Comparison of ENCODE assay signal across 26 cellular contexts in genomic region chr2:211328126-211328525, GRCh38.
"Had no signal": no experiment of that assay in that cellular context is flagged by ENCODE, and none has a peak within 500 bp of the region (broad histone marks: within the 10 kb centered on the region; RNA-seq: fewer than 3 reads in every experiment).

No MANE protein-coding gene starts in this region.

- H3K36me3 ChIP-seq: left lung, ovary, stomach, thyroid gland, transverse colon, upper lobe of left lung, vagina had no signal

- H3K27ac ChIP-seq: left lung, ovary, skin epidermis, stomach, testis, thyroid gland, transverse colon, upper lobe of left lung, vagina had no signal

- H3K36me3 Mint-ChIP-seq: naive thymus-derived CD4-positive, alpha-beta T cell; natural killer cell treated with Interleukin-12 subunit alpha and Interleukin-12 subunit beta and Interleukin-15 and Interleukin-18, amount 100 ng/mL, for 72 hours; stimulated activated naive B cell treated with anti-CD40 and anti-IgM and Interleukin-4, amounts not matched to agents 10 μg/mL and 1 μg/mL and 100 μg/mL, for 72 hours had no signal

- ATAC-seq: left colon; left lung; mucosa of descending colon; naive thymus-derived CD4-positive, alpha-beta T cell; natural killer cell treated with Interleukin-12 subunit alpha and Interleukin-12 subunit beta and Interleukin-15 and Interleukin-18, amount 100 ng/mL, for 72 hours; right cardiac atrium; sciatic nerve; stimulated activated naive B cell treated with anti-CD40 and anti-IgM and Interleukin-4, amounts not matched to agents 10 μg/mL and 1 μg/mL and 100 μg/mL, for 72 hours; stimulated activated naive CD8-positive, alpha-beta T cell treated with anti-CD3 and anti-CD28 coated beads, Interleukin-15, Interleukin-2, amounts not matched to agents 100 U/mL and 50 U/mL, for 24 hours had no signal

- H3K4me3 ChIP-seq: left lung, lung, mucosa of descending colon, ovary, skin epidermis, stomach, testis, thyroid gland, transverse colon, upper lobe of left lung, vagina had no signal

- H3K4me1 Mint-ChIP-seq: naive thymus-derived CD4-positive, alpha-beta T cell; stimulated activated naive B cell treated with anti-CD40 and anti-IgM and Interleukin-4, amounts not matched to agents 10 μg/mL and 1 μg/mL and 100 μg/mL, for 72 hours had no signal

- H3K4me3 Mint-ChIP-seq: naive thymus-derived CD4-positive, alpha-beta T cell; natural killer cell treated with Interleukin-12 subunit alpha and Interleukin-12 subunit beta and Interleukin-15 and Interleukin-18, amount 100 ng/mL, for 72 hours; stimulated activated naive B cell treated with anti-CD40 and anti-IgM and Interleukin-4, amounts not matched to agents 10 μg/mL and 1 μg/mL and 100 μg/mL, for 72 hours had no signal

- H3K27me3 ChIP-seq: left lung, ovary, stomach, testis, thyroid gland, transverse colon, upper lobe of left lung, vagina had no signal

- H3K9me3 ChIP-seq: mucosa of descending colon, ovary, stomach, testis, thyroid gland, transverse colon, upper lobe of left lung, vagina had no signal

- DNase-seq: kidney glomerular epithelial cell; left colon; left lung; midbrain; mucosa of descending colon; naive thymus-derived CD4-positive, alpha-beta T cell; ovary; retina; right cardiac atrium; stimulated activated CD4-positive, alpha-beta T cell treated with anti-CD3 and anti-CD28 coated beads, Interleukin-12 subunit alpha, Interleukin-12 subunit beta, amount 100 ng/mL, for 4 hours; stimulated activated CD4-positive, alpha-beta T cell treated with anti-CD3 and anti-CD28 coated beads, Interleukin-15, amount 100 ng/mL, for 24 hours; stimulated activated CD4-positive, alpha-beta T cell treated with anti-CD3 and anti-CD28 coated beads, Interleukin-2, amount 100 ng/mL, for 24 hours; stimulated activated CD4-positive, alpha-beta T cell treated with anti-CD3 and anti-CD28 coated beads, Interleukin-4, amount 100 ng/mL, for 1 hour; stimulated activated naive B cell treated with anti-CD40 and anti-IgM and Interleukin-4, amounts not matched to agents 10 μg/mL and 1 μg/mL and 100 μg/mL, for 72 hours; stimulated activated naive CD8-positive, alpha-beta T cell treated with anti-CD3 and anti-CD28 coated beads, Interleukin-15, Interleukin-2, amounts not matched to agents 100 U/mL and 50 U/mL, for 24 hours; stomach; testis; thyroid gland; transverse colon had no signal

- H3K4me1 ChIP-seq: left lung, stomach, testis, thyroid gland, transverse colon, upper lobe of left lung, vagina had no signal

- H3K27ac Mint-ChIP-seq: naive thymus-derived CD4-positive, alpha-beta T cell; natural killer cell treated with Interleukin-12 subunit alpha and Interleukin-12 subunit beta and Interleukin-15 and Interleukin-18, amount 100 ng/mL, for 72 hours; progenitor cell of endocrine pancreas; stimulated activated naive B cell treated with anti-CD40 and anti-IgM and Interleukin-4, amounts not matched to agents 10 μg/mL and 1 μg/mL and 100 μg/mL, for 72 hours had no signal

- H3K27me3 Mint-ChIP-seq: natural killer cell treated with Interleukin-12 subunit alpha and Interleukin-12 subunit beta and Interleukin-15 and Interleukin-18, amount 100 ng/mL, for 72 hours; progenitor cell of endocrine pancreas; stimulated activated naive B cell treated with anti-CD40 and anti-IgM and Interleukin-4, amounts not matched to agents 10 μg/mL and 1 μg/mL and 100 μg/mL, for 72 hours had no signal
